In genomic region chr7:100545636-100546128, GRCh38 we compare ENCODE assay signal across 8 cellular contexts. TPM values are rescaled to one million over a fixed set of nuclear protein-coding genes. Genes with fewer than 3 reads are reported as not detected.
A peak's percentile ranks its signal among the peaks of the same experiment; 100 is the strongest.
DNase-seq lines count a peak whose midpoint lies in the region; ATAC-seq, FAIRE-seq and TF ChIP-seq lines count a peak whose summit lies in the region.

No MANE protein-coding gene starts in this region.

- FAIRE-seq in A549 (lab: Jason Lieb, UNC) (no peak), GM12892 (lab: Jason Lieb, UNC) (peak; percentile 78)

- CTCF ChIA-PET in A549 (lab: Yijun Ruan, JAX): interaction anchor here (0.6 to 19.2 kb wide), 13 partner anchors 8 to 76 kb away, joined by 3 to 316 read pairs (median 4); partner anchors contain the start of genes FBXO24, LRCH4 and NYAP1

- POLR2A ChIA-PET in A549 (lab: Yijun Ruan, JAX): interaction anchor here (0.6 to 1.6 kb wide), 8 partner anchors 14 to 117 kb away, joined by 3 to 8 read pairs (median 4); partner anchors contain the start of genes FBXO24, LRCH4, MOSPD3 and NYAP1

- H3K4me1 Mint-ChIP-seq in T-helper 2 cell treated with Interferon-gamma antibody and Interleukin-4, amounts not matched to agents 5 μg/mL and 100 μg/mL, for 36 hours (ENCODE audit: low read depth): peaks cover 79% of the 10 kb centered on the region
- H3K4me1 Mint-ChIP-seq in memory B cell: peaks cover 63% of the 10 kb centered on the region

- peak overlapping the region; percentile 81 for H3K4me3 Mint-ChIP-seq in T-helper 2 cell treated with Interferon-gamma antibody and Interleukin-4, amounts not matched to agents 5 μg/mL and 100 μg/mL, for 36 hours
- peak overlapping the region; percentile 16 for H3K4me3 Mint-ChIP-seq in memory B cell

- WGBS in A549 (ENCODE audit: missing lambda C conversion rate): 0% methylated on average over 2 of the region's 2 CpGs

- H3K27me3 Mint-ChIP-seq in T-helper 2 cell treated with Interferon-gamma antibody and Interleukin-4, amounts not matched to agents 5 μg/mL and 100 μg/mL, for 36 hours (ENCODE audit: low read depth): no peaks in the 10 kb centered on the region
- H3K27me3 Mint-ChIP-seq in memory B cell: no peaks in the 10 kb centered on the region

- H3K9me3 ChIP-seq in A549 (no peaks in the 10 kb centered on the region), stomach smooth muscle (ENCODE audit: control insufficient read depth in 2 of 2, low read length in 2 of 2) (no peaks in the 10 kb centered on the region)

- H3K4me3 ChIP-seq in A549 (peak overlapping the region; percentile 30; the same call in 1 of the 3 replicates), coronary artery (peak overlapping the region; percentile 26), stomach smooth muscle (ENCODE audit: low read length in 2 of 2) (peak overlapping the region in 1 of 2 donors; percentile 37)

- peak in 1 of 2 experiments; percentile 32; a peak in 2 of 5 replicates for TF ChIP-seq RAD21 in A549 (conservative IDR thresholded peaks at IDR 0.05 in 1 of 2, IDR thresholded peaks at IDR 0.05 in 1 of 2)

- H3K36me3 ChIP-seq in stomach smooth muscle (ENCODE audit: control insufficient read depth in 2 of 2, insufficient read depth in 2 of 2, low read length in 2 of 2): peaks cover 4 to 6% of the 10 kb centered on the region in 2 donors

- H3K27ac ChIP-seq in A549 (peak overlapping the region; percentile 94 to 100), coronary artery (peak overlapping the region; percentile 68 to 95), stomach smooth muscle (ENCODE audit: low read length) (peak overlapping the region; percentile 98)

- H3K4me1 ChIP-seq in A549: peaks cover 76% of the 10 kb centered on the region
- H3K4me1 ChIP-seq in stomach smooth muscle (ENCODE audit: control insufficient read depth, insufficient read depth, low read length): peaks cover 31% of the 10 kb centered on the region

- TF ChIP-seq CTCF in A549 (IDR thresholded peaks at IDR 0.05) (peak; percentile 15; the same call in 1 of the 3 replicates), coronary artery (IDR thresholded peaks at IDR 0.05) (no peak)

- TF ChIP-seq POLR2A in A549 (IDR thresholded peaks at IDR 0.05; ENCODE audit: low read length) (no peak), GM12892 (IDR thresholded peaks at IDR 0.05; ENCODE audit: low read depth, low read length) (peak; percentile 62; the same call in 1 of the 2 replicates)

- H3K27me3 ChIP-seq in stomach smooth muscle (ENCODE audit: control insufficient read depth in 1 of 2, insufficient read depth in 2 of 2, low read length in 2 of 2): no peaks in the 10 kb centered on the region

- TF ChIP-seq EP300 in A549 (IDR thresholded peaks at IDR 0.05): peak in 1 of 2 experiments; percentile 53; a peak in 1 of 5 replicates

- H3K9ac ChIP-seq in stomach smooth muscle (ENCODE audit: low read length in 2 of 2): peak overlapping the region; percentile 62 to 64

- ATAC-seq in A549: peak; percentile 93 to 94
- peak; percentile 45 for ATAC-seq in HG03064 (IDR thresholded peaks at IDR 0.05; ENCODE audit: low read depth, unreplicated experiment)
- no peak for ATAC-seq in memory B cell (ENCODE audit: low read depth)

- H3K4me2 ChIP-seq in A549: peak overlapping the region; percentile 98

- peak; percentile 91 to 93 for DNase-seq in A549 (ENCODE audit: low read depth in 1 of 2, low spot score in 1 of 2)
- DNase-seq in GM12892 (ENCODE audit: insufficient read length): no peak
- peak; percentile 77 for DNase-seq in T-helper 2 cell treated with Interferon-gamma antibody and Interleukin-4, amounts not matched to agents 5 μg/mL and 100 μg/mL, for 36 hours (ENCODE audit: low spot score)
- DNase-seq in coronary artery (ENCODE audit: low spot score): peak; percentile 86
- DNase-seq in memory B cell (ENCODE audit: low spot score in 2 of 2): no peak
- no peak for DNase-seq in NCI-H446 treated with DMSO at 0.1 percent for 48 hours (lab: John Stamatoyannopoulos, UW)

- H3K36me3 Mint-ChIP-seq in T-helper 2 cell treated with Interferon-gamma antibody and Interleukin-4, amounts not matched to agents 5 μg/mL and 100 μg/mL, for 36 hours (ENCODE audit: low read depth): peaks cover 19% of the 10 kb centered on the region
- no peaks in the 10 kb centered on the region for H3K36me3 Mint-ChIP-seq in memory B cell

- no peaks in the 10 kb centered on the region for H3K9me3 Mint-ChIP-seq in T-helper 2 cell treated with Interferon-gamma antibody and Interleukin-4, amounts not matched to agents 5 μg/mL and 100 μg/mL, for 36 hours
- H3K9me3 Mint-ChIP-seq in memory B cell: no peaks in the 10 kb centered on the region

- peak overlapping the region; percentile 94 for H3K27ac Mint-ChIP-seq in T-helper 2 cell treated with Interferon-gamma antibody and Interleukin-4, amounts not matched to agents 5 μg/mL and 100 μg/mL, for 36 hours
- H3K27ac Mint-ChIP-seq in memory B cell: peak overlapping the region; percentile 67

TF ChIP-seq in A549, 52 proteins besides CTCF, POLR2A, EP300 and RAD21 (continues in another document):
- TF ChIP-seq ATOH8 (CRISPR knock-in tag; IDR thresholded peaks at IDR 0.05; ENCODE audit: low read depth): no peak
- TF ChIP-seq MYC (IDR thresholded peaks at IDR 0.05; ENCODE audit: borderline replicate concordance, low read length): peak; percentile 76
- TF ChIP-seq HEYL (CRISPR knock-in tag; IDR thresholded peaks at IDR 0.05): no peak
- no peak for TF ChIP-seq CBX2 (IDR thresholded peaks at IDR 0.05; ENCODE audit: borderline replicate concordance, low read depth)
- TF ChIP-seq RCOR1 (IDR thresholded peaks at IDR 0.05; ENCODE audit: low read depth, low read length): no peak
- TF ChIP-seq SMC3 (IDR thresholded peaks at IDR 0.05): peak; percentile 32; the same call in 1 of the 3 replicates
- no peak for TF ChIP-seq FOSB (CRISPR knock-in tag; IDR thresholded peaks at IDR 0.05)
- no peak for TF ChIP-seq SREBF2 (IDR thresholded peaks at IDR 0.05)
- TF ChIP-seq MAX (IDR thresholded peaks at IDR 0.05): peak; percentile 94
- TF ChIP-seq POLR2AphosphoS2 (conservative IDR thresholded peaks at IDR 0.05; ENCODE audit: low read length): no peak
- TF ChIP-seq ESRRA (IDR thresholded peaks at IDR 0.05; ENCODE audit: borderline replicate concordance, low read length): no peak
- no peak for TF ChIP-seq FOXS1 (CRISPR knock-in tag; IDR thresholded peaks at IDR 0.05)
- no peak for TF ChIP-seq CHD4 (IDR thresholded peaks at IDR 0.05; ENCODE audit: borderline replicate concordance)
- no peak for TF ChIP-seq KDM5A (IDR thresholded peaks at IDR 0.05)

RNA-seq across cellular contexts. Expression of gene AGFG2, which starts 6.7 kb away (rescaled TPM):
- 13.5 and 16.0 TPM in 2 replicates for polyA plus RNA-seq in A549 (2011; rRNA removed)
- polyA plus RNA-seq in A549 (2012; cell fraction: cytosol; rRNA removed): 14.0 and 21.0 TPM in 2 replicates
- 19.8 and 27.8 TPM in 2 replicates for polyA plus RNA-seq in A549 (2012; cell fraction: nucleus; rRNA removed)
- 18.0 to 39.3 TPM (median 31.8 TPM) in 3 replicates for polyA plus RNA-seq in A549 (2017; fragmentation: RNase III; extraction: RNeasy Plus Mini Kit Qiagen cat#74134 plus additional on column Dnase treatment)
- 12.3 and 20.3 TPM in 2 replicates for polyA minus RNA-seq in A549 (2011; rRNA and poly(A)+ RNA removed)
- polyA plus RNA-seq in GM12892 (2012; ENCODE audit: missing spikeins): 12.4 TPM

RNA-seq across cellular contexts. Expression of gene SAP25, which starts 28.0 kb away (rescaled TPM):
- polyA plus RNA-seq in A549 (2011; rRNA removed): 0.19 TPM in 1 of 2 replicates, not detected in the other
- 0.36 and 0.73 TPM in 2 replicates for polyA plus RNA-seq in A549 (2012; cell fraction: cytosol; rRNA removed)
- 6.9 and 7.1 TPM in 2 replicates for polyA plus RNA-seq in A549 (2012; cell fraction: nucleus; rRNA removed)
- 0.24 to 0.37 TPM (median 0.26 TPM) in 3 replicates for polyA plus RNA-seq in A549 (2017; fragmentation: RNase III; extraction: RNeasy Plus Mini Kit Qiagen cat#74134 plus additional on column Dnase treatment)
- not detected in 2 replicates for polyA minus RNA-seq in A549 (2011; rRNA and poly(A)+ RNA removed)
- polyA plus RNA-seq in GM12892 (2012; ENCODE audit: missing spikeins): 1.4 TPM

RNA-seq across cellular contexts. Expression of gene LRCH4, which starts 40.2 kb away (rescaled TPM):
- 5.3 and 5.5 TPM in 2 replicates for polyA plus RNA-seq in A549 (2011; rRNA removed)
- 9.7 and 12.3 TPM in 2 replicates for polyA plus RNA-seq in A549 (2012; cell fraction: cytosol; rRNA removed)
- 65.3 and 90.1 TPM in 2 replicates for polyA plus RNA-seq in A549 (2012; cell fraction: nucleus; rRNA removed)
- 13.7 to 17.1 TPM (median 17.1 TPM) in 3 replicates for polyA plus RNA-seq in A549 (2017; fragmentation: RNase III; extraction: RNeasy Plus Mini Kit Qiagen cat#74134 plus additional on column Dnase treatment)
- 8.9 and 10.5 TPM in 2 replicates for polyA minus RNA-seq in A549 (2011; rRNA and poly(A)+ RNA removed)
- polyA plus RNA-seq in GM12892 (2012; ENCODE audit: missing spikeins): 13.7 TPM

RNA-seq across cellular contexts. Expression of gene FBXO24, which starts 40.4 kb away (rescaled TPM):
- polyA plus RNA-seq in A549 (2011; rRNA removed): 0.36 and 0.52 TPM in 2 replicates
- 0.57 and 0.65 TPM in 2 replicates for polyA plus RNA-seq in A549 (2012; cell fraction: cytosol; rRNA removed)
- polyA plus RNA-seq in A549 (2012; cell fraction: nucleus; rRNA removed): 1.1 and 1.4 TPM in 2 replicates
- polyA plus RNA-seq in A549 (2017; fragmentation: RNase III; extraction: RNeasy Plus Mini Kit Qiagen cat#74134 plus additional on column Dnase treatment): 0.13 to 0.37 TPM (median 0.19 TPM) in 3 replicates
- polyA minus RNA-seq in A549 (2011; rRNA and poly(A)+ RNA removed): 1.2 and 1.8 TPM in 2 replicates
- polyA plus RNA-seq in GM12892 (2012; ENCODE audit: missing spikeins): 0.23 TPM

RNA-seq across cellular contexts. Expression of gene PCOLCE, which starts 56.5 kb away (rescaled TPM):
- polyA plus RNA-seq in A549 (2011; rRNA removed): 1.2 and 1.7 TPM in 2 replicates
- 1.9 and 2.3 TPM in 2 replicates for polyA plus RNA-seq in A549 (2012; cell fraction: cytosol; rRNA removed)
- polyA plus RNA-seq in A549 (2012; cell fraction: nucleus; rRNA removed): 10.3 and 11.4 TPM in 2 replicates
- polyA plus RNA-seq in A549 (2017; fragmentation: RNase III; extraction: RNeasy Plus Mini Kit Qiagen cat#74134 plus additional on column Dnase treatment): 5.5 to 9.2 TPM (median 8.2 TPM) in 3 replicates
- 0.91 and 1.3 TPM in 2 replicates for polyA minus RNA-seq in A549 (2011; rRNA and poly(A)+ RNA removed)
- polyA plus RNA-seq in GM12892 (2012; ENCODE audit: missing spikeins): 0.70 TPM

Comparison
In these comparisons a context has a peak if more than half of its experiments do, and no peak if none do; other contexts are left out.
1. DNase-seq: peak in A549 (2 of 2), T-helper 2 cell treated with Interferon-gamma antibody and Interleukin-4, amounts not matched to agents 5 μg/mL and 100 μg/mL, for 36 hours (single experiment) and coronary artery (single experiment); none in GM12892 (single experiment), memory B cell (0 of 2) and NCI-H446 treated with DMSO at 0.1 percent for 48 hours (single experiment).
2. Peak in every context shown above with its lines, with median percentiles within 50 percentile points of each other: H3K27ac ChIP-seq.